Comparison of ENCODE assay signal across 1 cellular context in genomic region chr17:16392491-16392890, GRCh38. TPM values are rescaled to one million over a fixed set of nuclear protein-coding genes. Genes with fewer than 3 reads are reported as not detected.
"Had no signal": no experiment of that assay in that cellular context is flagged by ENCODE, and none has a peak within 500 bp of the region (broad histone marks: within the 10 kb centered on the region; RNA-seq: fewer than 3 reads in every experiment).

No MANE protein-coding gene starts in this region.

RNA-seq across cellular contexts. Expression of gene TRPV2, which starts 22.9 kb away (rescaled TPM):
- total RNA-seq: HT-29 had no signal
